27 cellular contexts compared by ENCODE assay signal in the genomic region with DNA sequence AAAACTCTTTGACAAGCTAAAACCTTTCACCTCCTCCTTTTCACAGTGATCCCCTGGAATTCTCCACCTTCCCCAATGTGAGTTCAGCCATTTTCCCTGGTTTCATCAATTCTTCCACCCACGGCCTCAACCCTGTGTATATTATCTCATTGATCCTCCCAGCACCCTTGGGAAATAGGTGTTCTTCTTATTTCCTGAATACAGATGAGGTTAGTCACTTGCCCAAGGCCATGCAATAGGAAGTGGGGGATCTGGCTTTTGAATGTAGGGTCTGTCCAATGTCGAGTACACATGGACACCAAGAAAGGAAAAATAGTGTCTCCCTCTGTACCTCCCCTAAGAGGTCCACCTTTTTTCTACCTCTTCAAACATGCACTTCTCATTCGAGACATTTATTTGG.
"Had no signal": no experiment of that assay in that cellular context is flagged by ENCODE, and none has a peak within 500 bp of the region (broad histone marks: within the 10 kb centered on the region; RNA-seq: fewer than 3 reads in every experiment).

No MANE protein-coding gene starts in this region.

- DNase-seq: activated B cell treated with CpG ODN at 0.5 μM for 24 hours; activated CD4-positive, alpha-beta T cell treated with anti-CD3 and anti-CD28 coated beads for 1 hour; activated CD4-positive, alpha-beta T cell treated with anti-CD3 and anti-CD28 coated beads, Interleukin-2, amount 10 ng/mL, durations not matched to agents 24 days and 14 days; activated CD4-positive, alpha-beta T cell treated with anti-CD3 and anti-CD28 coated beads, Interleukin-2, amount 50 U/mL, for 48 hours; activated gamma-delta T cell; activated naive CD4-positive, alpha-beta T cell treated with anti-CD3 and anti-CD28 coated beads for 36 hours; activated T-cell treated with anti-CD3 and anti-CD28 coated beads for 4 hours; activated T-cell treated with anti-CD3 and anti-CD28 coated beads, Interleukin-2, amount 50 U/mL, for 48 hours; amygdala; KG1; MG63; MV-4-11; NCI-H1092 treated with DMSO at 0.1 percent for 48 hours; NCI-H1417 treated with DMSO at 0.1 percent for 48 hours; NCI-H1694 treated with DMSO at 0.1 percent for 48 hours; NCI-H2029 treated with DMSO at 0.1 percent for 48 hours; NCI-H524; PC-3; SIG-M5; T-helper 2 cell; T1000 had no signal

- H3K27me3 ChIP-seq: cardiac muscle cell, MG63 had no signal

- H3K36me3 ChIP-seq: MG63 had no signal

- H3K4me3 ChIP-seq: cardiac muscle cell, MG63 had no signal

- FAIRE-seq: astrocyte, RCC 7860, TTC549 had no signal

- ATAC-seq: activated CD8-positive, alpha-beta memory T cell treated with anti-CD3 and anti-CD28 coated beads, Interleukin-2, amount 10 ng/mL, durations not matched to agents 7 days and 5 days; activated T-helper 17 cell treated with anti-CD3 and anti-CD28 coated beads, Interleukin-2, amount 50 U/mL, for 72 hours; PC-3 had no signal
